In genomic region chr14:89466939-89467338, GRCh38 we compare ENCODE assay signal across 13 cellular contexts. TPM values are rescaled to one million over a fixed set of nuclear protein-coding genes. Genes with fewer than 3 reads are reported as not detected.
DNase-seq lines count a peak whose midpoint lies in the region; ATAC-seq, FAIRE-seq and TF ChIP-seq lines count a peak whose summit lies in the region.
"Had no signal": no experiment of that assay in that cellular context is flagged by ENCODE, and none has a peak within 500 bp of the region (broad histone marks: within the 10 kb centered on the region; RNA-seq: fewer than 3 reads in every experiment).

No MANE protein-coding gene starts in this region.

- DNase-seq in Right ventricle myocardium inferior (ENCODE audit: missing footprints) (no peak), cardiac septum (ENCODE audit: low spot score) (no peak), K562 (ENCODE audit: extremely low read depth in 1 of 4, low spot score in 3 of 4) (no peak), lower leg skin (ENCODE audit: low spot score in 2 of 2) (peak; percentile 68 to 89), T-helper 9 cell (no peak), NCI-H2196 (lab: John Stamatoyannopoulos, UW; ENCODE audit: unreplicated experiment) (no peak), NCI-H1436 (lab: John Stamatoyannopoulos, UW) (no peak)
- DNase-seq: activated CD4-positive, alpha-beta T cell treated with anti-CD3 and anti-CD28 coated beads, Interleukin-2, amount 50 U/mL, for 1 hour; activated naive CD4-positive, alpha-beta T cell; NCI-H1417 had no signal

- peak overlapping the region; percentile 22; the same call in 1 of the 2 replicates for H2AFZ ChIP-seq in K562 (ENCODE audit: low read depth, low read length)
- H2AFZ ChIP-seq: neural progenitor cell had no signal

- peaks cover 5 to 15% of the 10 kb centered on the region in 2 experiments; a peak in 4 of 5 replicates for H3K4me1 ChIP-seq in K562 (replicated peaks in 1 of 2; ENCODE audit: control insufficient read depth in 2 of 2, insufficient read depth in 2 of 2, low read length in 2 of 2)
- H3K4me1 ChIP-seq: neural progenitor cell, uterus had no signal

- H3K9ac ChIP-seq in K562 (ENCODE audit: insufficient read depth in 1 of 2, low read depth in 2 of 2, low read length in 2 of 2): no peak overlapping the region
- H3K9ac ChIP-seq: neural progenitor cell had no signal

- intact Hi-C loops in Right ventricle myocardium inferior (cut with DNase I) (no loop called here), cardiac septum (cut with DNase I) (no loop called here), K562 (cut with micrococcal nuclease) (no loop called here), lower leg skin (cut with DNase I; ENCODE audit: low total_unique reads) (no loop called here)

- H3K9me3 ChIP-seq in K562 (replicated peaks; ENCODE audit: control insufficient read depth, insufficient read depth, low read depth, low read length): no peaks in the 10 kb centered on the region
- H3K9me3 ChIP-seq: uterus had no signal

- POLR2A ChIA-PET in K562 (lab: Yijun Ruan, JAX): interaction anchor here (0.7 kb wide), 1 partner anchor 51 kb away, joined by 3 read pairs; no protein-coding TSS in a partner anchor

- WGBS in K562 (ENCODE audit: insufficient coverage, low coverage, missing lambda C conversion rate): 28% methylated on average over 9 of the region's 13 CpGs
- WGBS in lower leg skin, 2 donors: 24 to 44% methylated on average over 13 of the region's 13 CpGs

- no peak for FAIRE-seq in K562 (lab: Jason Lieb, UNC)

- H3K27ac ChIP-seq in K562 (ENCODE audit: extremely low read depth, low read depth, low read length): no peak overlapping the region
- H3K27ac ChIP-seq: neural progenitor cell, uterus had no signal

- TF ChIP-seq RAD21 in K562 (CRISPR knock-in tag; conservative IDR thresholded peaks at IDR 0.05 in 1 of 2, IDR thresholded peaks at IDR 0.05 in 1 of 2): no peak

- TF ChIP-seq CTCF in K562 (IDR thresholded peaks at IDR 0.05 in 2 of 3, conservative IDR thresholded peaks at IDR 0.05 in 1 of 3; ENCODE audit: insufficient read depth in 2 of 3, low read depth in 1 of 3, low read length in 3 of 3) (no peak), lower leg skin (IDR thresholded peaks at IDR 0.05) (no peak)

- H3K27me3 ChIP-seq in K562 (ENCODE audit: control insufficient read depth in 2 of 2, insufficient read depth in 2 of 2, low read length in 2 of 2): no peaks in the 10 kb centered on the region
- H3K27me3 ChIP-seq: neural progenitor cell, uterus had no signal

- no peak overlapping the region for H3K4me2 ChIP-seq in K562 (ENCODE audit: insufficient read depth, low read length)
- H3K4me2 ChIP-seq: neural progenitor cell had no signal

- no peaks in the 10 kb centered on the region for H3K9me1 ChIP-seq in K562 (ENCODE audit: control insufficient read depth, insufficient read depth, low read length)

- peaks cover 6% of the 10 kb centered on the region; the same call in 1 of the 2 replicates for H4K20me1 ChIP-seq in K562 (replicated peaks; ENCODE audit: control insufficient read depth, insufficient read depth, low read length)

- TF ChIP-seq EP300 in K562 (IDR thresholded peaks at IDR 0.05; ENCODE audit: low read length): no peak

- H3K36me3 ChIP-seq in K562 (ENCODE audit: control insufficient read depth, insufficient read depth, low read length): no peaks in the 10 kb centered on the region
- H3K36me3 ChIP-seq: neural progenitor cell, uterus had no signal

- ATAC-seq in Right ventricle myocardium inferior (peak; percentile 73), K562 (no peak), GM19324 (IDR thresholded peaks at IDR 0.05; ENCODE audit: low FRiP score, unreplicated experiment) (no peak)

- H3K79me2 ChIP-seq in K562 (ENCODE audit: control insufficient read depth, insufficient read depth, low read length): no peaks in the 10 kb centered on the region

- no TSS peak for BruUV-seq in K562 (replicated peaks; lab: Mats Ljungman, UMichigan)

- no peak overlapping the region for H3K4me3 ChIP-seq in K562
- H3K4me3 ChIP-seq in lower leg skin (ENCODE audit: low read depth, poor library complexity, severe bottlenecking): no peak overlapping the region
- H3K4me3 ChIP-seq: neural progenitor cell, uterus had no signal

- TF ChIP-seq POLR2A in K562 (conservative IDR thresholded peaks at IDR 0.05) (no peak), lower leg skin (IDR thresholded peaks at IDR 0.05) (no peak)

- in situ Hi-C loops in K562 (cut with MboI): no loop called here

- CTCF ChIA-PET in K562 (lab: Yijun Ruan, JAX; ENCODE audit: low intra/inter-chr PET ratio): no interaction called here

TF ChIP-seq in K562, 482 proteins besides CTCF, POLR2A, EP300 and RAD21:
- TF ChIP-seq POLR2AphosphoS5 (IDR thresholded peaks at IDR 0.05; ENCODE audit: control insufficient read depth, insufficient read depth, low read depth, low read length): no peak
- no peak for TF ChIP-seq BRD9 (IDR thresholded peaks at IDR 0.05; ENCODE audit: low read depth, partially characterized antibody)
- no peak for TF ChIP-seq PHTF2 (CRISPR knock-in tag; IDR thresholded peaks at IDR 0.05)
- no peak for TF ChIP-seq ZNF778 (CRISPR knock-in tag; IDR thresholded peaks at IDR 0.05)

RNA-seq across cellular contexts. Expression of gene FOXN3, which starts 49.9 kb away (rescaled TPM):
- total RNA-seq in Right ventricle myocardium inferior: 127 TPM
- 87.6 TPM for total RNA-seq in cardiac septum
- total RNA-seq in K562 (2011; cell fraction: chromatin; rRNA removed; ENCODE audit: low replicate concordance): 3.1 and 4.8 TPM in 2 replicates
- total RNA-seq in K562 (2011; cell fraction: nucleolus; rRNA removed): 1.8 and 2.0 TPM in 2 replicates
- total RNA-seq in K562 (2011; cell fraction: nucleoplasm; rRNA removed): 2.7 and 3.7 TPM in 2 replicates
- total RNA-seq in K562 (2014; rRNA removed): 0.50 and 2.0 TPM in 2 replicates
- total RNA-seq in K562 (2014; rRNA removed; fragmentation: Illumina TruSeq; extraction: Trizol): 0.35 and 0.36 TPM in 2 replicates
- total RNA-seq in K562 (2015; rRNA removed; fragmentation: Illumina TruSeq; extraction: Trizol): 0.40 and 0.57 TPM in 2 replicates
- total RNA-seq in K562 (2021): 1.3 and 1.7 TPM in 2 replicates
- 0.36 and 0.79 TPM in 2 replicates for polyA plus RNA-seq in K562 (2011; rRNA removed)
- polyA plus RNA-seq in K562 (2011; cell fraction: cytosol; rRNA removed): 0.15 and 0.29 TPM in 2 replicates
- 0.24 and 0.34 TPM in 2 replicates for polyA plus RNA-seq in K562 (2011; cell fraction: nucleus; rRNA removed)
- 0.59 and 1.4 TPM in 2 replicates for polyA plus RNA-seq in K562 (2012)
- 0.55 and 0.66 TPM in 2 replicates for polyA plus RNA-seq in K562 (2014; fragmentation: Illumina TruSeq; extraction: Trizol)
- under 1 TPM; 0.07 to 0.39 TPM for polyA plus RNA-seq in K562 (2014; fragmentation: Nextera tagmentation; extraction: Ambion mirVana)
- 0.32 and 0.57 TPM in 2 replicates for polyA plus RNA-seq in K562 (2014; rRNA removed)
- polyA minus RNA-seq in K562 (2011; rRNA and poly(A)+ RNA removed): 0.42 and 0.48 TPM in 2 replicates
- polyA minus RNA-seq in K562 (2011; cell fraction: cytosol; rRNA and poly(A)+ RNA removed): 0.29 and 1.5 TPM in 2 replicates
- 0.78 and 1.2 TPM in 2 replicates for polyA minus RNA-seq in K562 (2011; cell fraction: nucleus; rRNA and poly(A)+ RNA removed)
- total RNA-seq in lower leg skin: 100 to 1,000 TPM; 118 to 211 (median 167) TPM

Comparison
In these comparisons a context has a peak if more than half of its experiments do, and no peak if none do; other contexts are left out.
1. DNase-seq: peak in lower leg skin (2 of 2); none in Right ventricle myocardium inferior (single experiment), cardiac septum (single experiment), K562 (0 of 4), T-helper 9 cell (single experiment), NCI-H2196 (single experiment) and NCI-H1436 (single experiment).
2. RNA of gene FOXN3, which starts 49.9 kb away (total RNA-seq): 118 to 211 TPM in lower leg skin, 127 TPM in Right ventricle myocardium inferior (single experiment) and 87.6 TPM in cardiac septum (single experiment); 0.35 to 4.8 TPM in K562; every median in the first group is over 10 times any median in the second.